In the genomic region with DNA sequence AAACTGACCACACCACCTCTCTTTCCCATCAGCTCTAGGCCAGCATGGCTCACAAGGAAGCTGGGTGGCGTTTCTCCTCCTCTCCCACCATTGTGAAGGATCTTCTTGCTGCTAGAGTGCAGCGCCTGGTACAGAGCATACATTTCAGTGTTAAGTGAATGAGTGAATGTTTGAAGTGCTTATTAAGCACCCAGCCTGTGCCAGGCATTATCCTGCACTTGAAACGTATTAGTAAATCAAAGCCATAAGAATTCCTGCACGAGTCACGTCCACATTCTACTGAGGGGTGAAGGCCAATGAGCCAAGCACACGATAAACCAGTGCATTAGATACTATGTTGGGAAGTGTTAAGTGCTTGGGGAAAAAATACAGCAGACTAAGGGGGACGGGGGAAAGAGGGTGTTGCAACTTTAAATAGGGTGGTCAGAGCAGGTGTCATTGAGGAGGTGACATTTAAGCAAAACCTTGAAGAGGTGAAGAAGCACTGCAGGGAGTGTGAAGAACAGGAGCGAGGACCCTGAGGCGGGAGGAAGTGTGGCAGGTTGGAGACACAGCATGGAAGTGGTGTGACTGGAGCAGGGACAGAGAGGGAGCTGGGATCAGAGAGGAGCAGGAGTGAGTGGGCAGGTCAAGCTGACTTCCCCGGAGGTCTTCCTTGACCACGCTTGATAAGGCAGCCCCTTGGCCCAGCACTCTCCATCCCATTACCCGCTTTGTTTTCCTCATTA, we compare ENCODE assay signal across 14 cellular contexts. TPM values are rescaled to one million over a fixed set of nuclear protein-coding genes. Genes with fewer than 3 reads are reported as not detected.
"Had no signal": no experiment of that assay in that cellular context is flagged by ENCODE, and none has a peak within 500 bp of the region (broad histone marks: within the 10 kb centered on the region; RNA-seq: fewer than 3 reads in every experiment).

No MANE protein-coding gene starts in this region.

- ATAC-seq: activated CD4-positive, alpha-beta T cell treated with anti-CD3 and anti-CD28 coated beads for 36 hours; left lobe of liver; upper lobe of right lung; WTC11 had no signal

- DNase-seq: activated CD4-positive, alpha-beta memory T cell treated with anti-CD3 and anti-CD28 coated beads, Interleukin-2, amount 10 ng/mL, durations not matched to agents 7 days and 5 days; activated CD4-positive, alpha-beta T cell treated with anti-CD3 and anti-CD28 coated beads for 36 hours; activated naive CD4-positive, alpha-beta T cell treated with Interleukin-2 at 50 U/mL for 16 hours; activated naive CD8-positive, alpha-beta T cell treated with anti-CD3 and anti-CD28 coated beads, Interleukin-2, amount 10 ng/mL, durations not matched to agents 7 days and 5 days; activated T-cell treated with anti-CD3 and anti-CD28 coated beads, Interleukin-2, amount 50 U/mL, for 24 hours; anterior cingulate cortex; brain microvascular endothelial cell; effector CD4-positive, alpha-beta T cell; nephron progenitor cell; upper lobe of right lung had no signal

- H3K4me3 Mint-ChIP-seq: activated CD4-positive, alpha-beta memory T cell treated with anti-CD3 and anti-CD28 coated beads, Interleukin-2, amount 10 ng/mL, durations not matched to agents 7 days and 5 days; activated CD4-positive, alpha-beta T cell treated with anti-CD3 and anti-CD28 coated beads for 36 hours; activated naive CD8-positive, alpha-beta T cell treated with anti-CD3 and anti-CD28 coated beads, Interleukin-2, amount 10 ng/mL, durations not matched to agents 7 days and 5 days; activated T-cell treated with anti-CD3 and anti-CD28 coated beads, Interleukin-2, amount 50 U/mL, for 24 hours; nephron progenitor cell; T-helper 2 cell treated with Interferon-gamma antibody and Interleukin-4, amounts not matched to agents 5 μg/mL and 100 μg/mL, for 36 hours; WTC11 had no signal

- H3K4me1 Mint-ChIP-seq: activated CD4-positive, alpha-beta memory T cell treated with anti-CD3 and anti-CD28 coated beads, Interleukin-2, amount 10 ng/mL, durations not matched to agents 7 days and 5 days; activated CD4-positive, alpha-beta T cell treated with anti-CD3 and anti-CD28 coated beads for 36 hours; activated naive CD8-positive, alpha-beta T cell treated with anti-CD3 and anti-CD28 coated beads, Interleukin-2, amount 10 ng/mL, durations not matched to agents 7 days and 5 days; nephron progenitor cell had no signal

- H3K36me3 Mint-ChIP-seq: activated naive CD8-positive, alpha-beta T cell treated with anti-CD3 and anti-CD28 coated beads, Interleukin-2, amount 10 ng/mL, durations not matched to agents 7 days and 5 days had no signal

- H3K27ac Mint-ChIP-seq: activated CD4-positive, alpha-beta memory T cell treated with anti-CD3 and anti-CD28 coated beads, Interleukin-2, amount 10 ng/mL, durations not matched to agents 7 days and 5 days; activated CD4-positive, alpha-beta T cell treated with anti-CD3 and anti-CD28 coated beads for 36 hours; activated naive CD8-positive, alpha-beta T cell treated with anti-CD3 and anti-CD28 coated beads, Interleukin-2, amount 10 ng/mL, durations not matched to agents 7 days and 5 days; activated T-cell treated with anti-CD3 and anti-CD28 coated beads, Interleukin-2, amount 50 U/mL, for 24 hours; activated T-helper 2 cell treated with anti-CD3 and anti-CD28 coated beads, Interferon-gamma antibody, Interleukin-2, Interleukin-4, amounts not matched to agents 10 μg/mL and 5 μg/mL and 100 μg/mL, durations not matched to agents 14 hours and 24 hours and 36 hours; nephron progenitor cell; T-helper 2 cell treated with Interferon-gamma antibody and Interleukin-4, amounts not matched to agents 5 μg/mL and 100 μg/mL, for 36 hours; WTC11 had no signal

RNA-seq across cellular contexts. Expression of gene LRRN2, which starts 48.5 kb away (rescaled TPM):
- total RNA-seq: activated naive CD8-positive, alpha-beta T cell treated with anti-CD3 and anti-CD28 coated beads, Interleukin-2, amount 10 ng/mL, durations not matched to agents 7 days and 5 days; activated T-helper 2 cell treated with anti-CD3 and anti-CD28 coated beads, Interferon-gamma antibody, Interleukin-2, Interleukin-4, amounts not matched to agents 10 μg/mL and 5 μg/mL and 100 μg/mL, durations not matched to agents 14 hours and 24 hours and 36 hours had no signal
